15 cellular contexts compared by ENCODE assay signal in the genomic region with DNA sequence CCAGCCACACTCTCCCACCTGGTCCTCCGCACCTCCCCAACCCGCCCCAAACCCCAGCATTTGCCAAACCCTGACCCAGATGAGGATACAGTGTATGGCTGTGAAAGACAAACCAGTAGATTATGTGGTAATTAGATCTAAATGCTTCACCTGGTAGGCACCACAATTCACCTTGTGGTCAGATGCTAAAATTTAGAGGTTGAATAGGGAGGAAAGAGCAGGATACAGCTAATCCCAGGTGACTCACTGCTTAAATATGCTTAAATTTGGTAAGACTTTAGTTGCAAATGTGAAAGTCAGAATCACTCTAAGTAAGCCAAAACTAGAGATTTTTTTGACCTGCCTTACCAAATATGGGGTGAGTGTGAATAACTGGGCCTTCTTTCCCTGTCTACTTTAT.
DNase-seq lines count a peak whose midpoint lies in the region; ATAC-seq and TF ChIP-seq lines count a peak whose summit lies in the region.
"Had no signal": no experiment of that assay in that cellular context is flagged by ENCODE, and none has a peak within 500 bp of the region (broad histone marks: within the 10 kb centered on the region; RNA-seq: fewer than 3 reads in every experiment).

No MANE protein-coding gene starts in this region.

- H3K9me3 ChIP-seq in DND-41 (ENCODE audit: insufficient read depth, low read length, severe bottlenecking), result no peaks in the 10 kb centered on the region
- H3K9me3 ChIP-seq: heart right ventricle had no signal

- H3K27ac ChIP-seq in DND-41 (ENCODE audit: low read length), result no peak overlapping the region
- H3K27ac ChIP-seq in caudate nucleus (ENCODE audit: low read depth, low read length), result no peak overlapping the region
- H3K27ac ChIP-seq: heart right ventricle, parathyroid adenoma had no signal

- H4K20me1 ChIP-seq in DND-41 (ENCODE audit: insufficient read depth, low read length), result no peaks in the 10 kb centered on the region

- H3K27me3 Mint-ChIP-seq in activated T-cell treated with anti-CD3 and anti-CD28 coated beads, Interleukin-2, amount 50 U/mL, for 4 hours (ENCODE audit: low read depth), result no peaks in the 10 kb centered on the region

- no peaks in the 10 kb centered on the region for H3K79me2 ChIP-seq in DND-41 (ENCODE audit: insufficient read depth, low read length)
- H3K79me2 ChIP-seq: parathyroid adenoma had no signal

- H3K4me3 Mint-ChIP-seq in activated T-cell treated with anti-CD3 and anti-CD28 coated beads, Interleukin-2, amount 50 U/mL, for 4 hours, result no peak overlapping the region
- H3K4me3 Mint-ChIP-seq: activated naive CD8-positive, alpha-beta T cell treated with anti-CD3 and anti-CD28 coated beads, Interleukin-2, amount 10 ng/mL, durations not matched to agents 7 days and 5 days; stimulated activated effector memory CD8-positive, alpha-beta T cell treated with anti-CD3 and anti-CD28 coated beads, Interleukin-12 subunit alpha, Interleukin-12 subunit beta, amount 100 ng/mL, for 72 hours had no signal

- DNase-seq in DND-41 (no peak), M059J (ENCODE audit: low read depth) (peak; percentile 55), choroid plexus epithelial cell (ENCODE audit: low read depth) (peak; percentile 60), myocyte (ENCODE audit: low read depth) (peak; percentile 33), RPMI8226 (no peak), caudate nucleus (lab: John Stamatoyannopoulos, UW) (no peak), MV-4-11 (lab: John Stamatoyannopoulos, UW) (no peak)
- DNase-seq in activated T-cell treated with anti-CD3 and anti-CD28 coated beads, Interleukin-2, amount 50 U/mL, for 4 hours, result no peak
- DNase-seq: activated naive CD8-positive, alpha-beta T cell treated with anti-CD3 and anti-CD28 coated beads, Interleukin-2, amount 10 ng/mL, durations not matched to agents 7 days and 5 days; C1 segment of cervical spinal cord; GF-D8; heart right ventricle; stimulated activated CD4-positive, alpha-beta T cell treated with anti-CD3 and anti-CD28 coated beads, Interleukin-2, amount 100 ng/mL, for 24 hours had no signal

- no peak overlapping the region for H2AFZ ChIP-seq in DND-41 (ENCODE audit: low read depth, low read length)
- H2AFZ ChIP-seq: parathyroid adenoma had no signal

- no peak overlapping the region for H3K4me2 ChIP-seq in DND-41 (ENCODE audit: insufficient read depth, low read length)

- H3K4me3 ChIP-seq in DND-41 (ENCODE audit: low read depth in 1 of 2, low read length in 2 of 2) (no peak overlapping the region), choroid plexus epithelial cell (ENCODE audit: low read depth, low read length) (no peak overlapping the region)
- H3K4me3 ChIP-seq: heart right ventricle had no signal

- H3K27me3 ChIP-seq in DND-41 (ENCODE audit: insufficient read depth, low read length, poor library complexity), result no peaks in the 10 kb centered on the region
- H3K27me3 ChIP-seq: heart right ventricle had no signal

- H3K9me3 Mint-ChIP-seq in activated T-cell treated with anti-CD3 and anti-CD28 coated beads, Interleukin-2, amount 50 U/mL, for 4 hours, result no peaks in the 10 kb centered on the region
- H3K9me3 Mint-ChIP-seq: activated naive CD8-positive, alpha-beta T cell treated with anti-CD3 and anti-CD28 coated beads, Interleukin-2, amount 10 ng/mL, durations not matched to agents 7 days and 5 days had no signal

- ATAC-seq in DND-41 (ENCODE audit: insufficient read depth, low read depth), result peak; percentile 39; the same call in 2 of the 3 replicates
- no peak for ATAC-seq in activated T-cell treated with anti-CD3 and anti-CD28 coated beads, Interleukin-2, amount 50 U/mL, for 4 hours
- ATAC-seq: stimulated activated effector memory CD8-positive, alpha-beta T cell treated with anti-CD3 and anti-CD28 coated beads, Interleukin-12 subunit alpha, Interleukin-12 subunit beta, amount 100 ng/mL, for 72 hours had no signal

- TF ChIP-seq CTCF in DND-41 (IDR thresholded peaks at IDR 0.05; ENCODE audit: borderline replicate concordance, extremely low read depth, low read length, poor library complexity, severe bottlenecking) (no peak), choroid plexus epithelial cell (conservative IDR thresholded peaks at IDR 0.05; ENCODE audit: low read depth, low read length) (no peak)

- no peak overlapping the region for H3K9ac ChIP-seq in DND-41 (ENCODE audit: low read depth, low read length)
- H3K9ac ChIP-seq: parathyroid adenoma had no signal

- peaks cover 32% of the 10 kb centered on the region for H3K36me3 ChIP-seq in DND-41 (ENCODE audit: insufficient read depth, low read length)
- H3K36me3 ChIP-seq: heart right ventricle had no signal

- no peaks in the 10 kb centered on the region for H3K36me3 Mint-ChIP-seq in activated T-cell treated with anti-CD3 and anti-CD28 coated beads, Interleukin-2, amount 50 U/mL, for 4 hours (ENCODE audit: insufficient read depth)
- H3K36me3 Mint-ChIP-seq: activated naive CD8-positive, alpha-beta T cell treated with anti-CD3 and anti-CD28 coated beads, Interleukin-2, amount 10 ng/mL, durations not matched to agents 7 days and 5 days; stimulated activated effector memory CD8-positive, alpha-beta T cell treated with anti-CD3 and anti-CD28 coated beads, Interleukin-12 subunit alpha, Interleukin-12 subunit beta, amount 100 ng/mL, for 72 hours had no signal

- H3K4me1 Mint-ChIP-seq in activated T-cell treated with anti-CD3 and anti-CD28 coated beads, Interleukin-2, amount 50 U/mL, for 4 hours (ENCODE audit: low read depth), result no peaks in the 10 kb centered on the region
- H3K4me1 Mint-ChIP-seq: stimulated activated effector memory CD8-positive, alpha-beta T cell treated with anti-CD3 and anti-CD28 coated beads, Interleukin-12 subunit alpha, Interleukin-12 subunit beta, amount 100 ng/mL, for 72 hours had no signal

- H3K4me1 ChIP-seq in DND-41 (ENCODE audit: insufficient read depth, low read length), result peaks cover 29% of the 10 kb centered on the region
- H3K4me1 ChIP-seq: parathyroid adenoma had no signal

Comparison
In these comparisons a context has a peak if more than half of its experiments do, and no peak if none do; other contexts are left out.
1. DNase-seq: peak in M059J (single experiment), choroid plexus epithelial cell (single experiment) and myocyte (single experiment); none in DND-41 (single experiment), RPMI8226 (single experiment), activated T-cell treated with anti-CD3 and anti-CD28 coated beads, Interleukin-2, amount 50 U/mL, for 4 hours (single experiment), caudate nucleus (0 of 61) and MV-4-11 (single experiment).